Comparison of ENCODE assay signal across 1 cellular context in genomic region chr12:54355104-54355815, GRCh38.
TF ChIP-seq lines count a peak whose summit lies in the region.

No MANE protein-coding gene starts in this region.

TF ChIP-seq in HCT116, 20 proteins besides CTCF, POLR2A, EP300 and RAD21 (continued from another document):
- no peak for TF ChIP-seq ZBTB33 (IDR thresholded peaks at IDR 0.05; ENCODE audit: extremely low read depth, insufficient replicate concordance, low read length)
- no peak for TF ChIP-seq POLR2AphosphoS5 (IDR thresholded peaks at IDR 0.05; ENCODE audit: low read depth, low read length)
- TF ChIP-seq EGR1 (IDR thresholded peaks at IDR 0.05; ENCODE audit: low read depth) = no peak
- no peak for TF ChIP-seq CBX3 (IDR thresholded peaks at IDR 0.05; ENCODE audit: low read depth)
- TF ChIP-seq, protein P1, sequence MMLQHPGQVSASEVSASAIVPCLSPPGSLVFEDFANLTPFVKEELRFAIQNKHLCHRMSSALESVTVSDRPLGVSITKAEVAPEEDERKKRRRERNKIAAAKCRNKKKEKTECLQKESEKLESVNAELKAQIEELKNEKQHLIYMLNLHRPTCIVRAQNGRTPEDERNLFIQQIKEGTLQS (IDR thresholded peaks at IDR 0.05) = no peak
- TF ChIP-seq SP1 (IDR thresholded peaks at IDR 0.05; ENCODE audit: low read depth) = no peak
